Comparison of ENCODE assay signal across 32 cellular contexts in genomic region chr12:59587710-59588109, GRCh38.
"Had no signal": no experiment of that assay in that cellular context is flagged by ENCODE, and none has a peak within 500 bp of the region (broad histone marks: within the 10 kb centered on the region; RNA-seq: fewer than 3 reads in every experiment).

No MANE protein-coding gene starts in this region.

- H3K9me3 ChIP-seq: ascending aorta, breast epithelium had no signal

- ATAC-seq: activated CD4-positive, CD25-positive, alpha-beta regulatory T cell treated with anti-CD3 and anti-CD28 coated beads, Interleukin-2, amount 50 U/mL, for 24 hours; activated naive CD4-positive, alpha-beta T cell treated with anti-CD3 and anti-CD28 coated beads, Interleukin-2, amount 50 U/mL, for 72 hours; esophagus mucosa had no signal

- H3K27me3 ChIP-seq: ascending aorta, breast epithelium, cardiac muscle cell, dorsolateral prefrontal cortex had no signal

- DNase-seq: activated B cell treated with CpG ODN at 0.5 μM for 24 hours; activated CD4-positive, alpha-beta memory T cell treated with anti-CD3 and anti-CD28 coated beads, Interleukin-2, amount 10 ng/mL, durations not matched to agents 7 days and 5 days; activated CD4-positive, alpha-beta T cell treated with anti-CD3 and anti-CD28 coated beads, Interleukin-2, amount 10 ng/mL, durations not matched to agents 7 days and 5 days; activated CD4-positive, alpha-beta T cell treated with anti-CD3 and anti-CD28 coated beads, Interleukin-2, amount 50 U/mL, for 4 hours; activated CD8-positive, alpha-beta memory T cell treated with anti-CD3 and anti-CD28 coated beads, Interleukin-2, amount 50 U/mL, for 48 hours; activated gamma-delta T cell; activated naive CD4-positive, alpha-beta T cell; activated naive CD4-positive, alpha-beta T cell treated with anti-CD3 and anti-CD28 coated beads, Interleukin-2, amount 10 ng/mL, durations not matched to agents 7 days and 5 days; activated naive CD8-positive, alpha-beta T cell treated with anti-CD3 and anti-CD28 coated beads, Interleukin-2, amount 10 ng/mL, durations not matched to agents 7 days and 5 days; activated T-cell treated with anti-CD3 and anti-CD28 coated beads for 4 hours; activated T-cell treated with anti-CD3 and anti-CD28 coated beads, Interleukin-2, amount 50 U/mL, for 24 hours; activated T-cell treated with anti-CD3 and anti-CD28 coated beads, Interleukin-2, amount 50 U/mL, for 72 hours; central memory CD4-positive, alpha-beta T cell; cerebellar nuclear complex; dorsolateral prefrontal cortex; effector memory CD4-positive, alpha-beta T cell; endodermal cell; foreskin fibroblast; head of caudate nucleus; hippocampal formation; T1000; WERI-Rb-1 had no signal

- H3K27ac Mint-ChIP-seq: activated B cell treated with CpG ODN at 0.5 μM for 24 hours; activated CD4-positive, alpha-beta memory T cell treated with anti-CD3 and anti-CD28 coated beads, Interleukin-2, amount 10 ng/mL, durations not matched to agents 7 days and 5 days; activated CD4-positive, alpha-beta T cell treated with anti-CD3 and anti-CD28 coated beads, Interleukin-2, amount 10 ng/mL, durations not matched to agents 7 days and 5 days; activated naive CD4-positive, alpha-beta T cell treated with anti-CD3 and anti-CD28 coated beads, Interleukin-2, amount 10 ng/mL, durations not matched to agents 7 days and 5 days; activated naive CD4-positive, alpha-beta T cell treated with anti-CD3 and anti-CD28 coated beads, Interleukin-2, amount 50 U/mL, for 72 hours; activated naive CD8-positive, alpha-beta T cell treated with anti-CD3 and anti-CD28 coated beads, Interleukin-2, amount 10 ng/mL, durations not matched to agents 7 days and 5 days; activated T-cell treated with anti-CD3 and anti-CD28 coated beads, Interleukin-2, amount 50 U/mL, for 24 hours; activated T-cell treated with anti-CD3 and anti-CD28 coated beads, Interleukin-2, amount 50 U/mL, for 72 hours; brain; dendritic cell treated with granulocyte-macrophage colony-stimulating factor and Interleukin-4, amounts not matched to agents 40 ng/mL and 50 ng/mL, for 4 days; endodermal cell; T-helper 2 cell treated with Interferon-gamma antibody and Interleukin-4, amounts not matched to agents 5 μg/mL and 100 μg/mL, for 36 hours had no signal

- H3K36me3 ChIP-seq: ascending aorta, breast epithelium, cardiac muscle cell, WERI-Rb-1 had no signal

- H3K9me3 Mint-ChIP-seq: activated B cell treated with CpG ODN at 0.5 μM for 24 hours; activated CD4-positive, alpha-beta memory T cell treated with anti-CD3 and anti-CD28 coated beads, Interleukin-2, amount 10 ng/mL, durations not matched to agents 7 days and 5 days; activated CD4-positive, alpha-beta T cell treated with anti-CD3 and anti-CD28 coated beads, Interleukin-2, amount 10 ng/mL, durations not matched to agents 7 days and 5 days; activated naive CD4-positive, alpha-beta T cell treated with anti-CD3 and anti-CD28 coated beads, Interleukin-2, amount 10 ng/mL, durations not matched to agents 7 days and 5 days; activated T-cell treated with anti-CD3 and anti-CD28 coated beads, Interleukin-2, amount 50 U/mL, for 24 hours; activated T-cell treated with anti-CD3 and anti-CD28 coated beads, Interleukin-2, amount 50 U/mL, for 72 hours; brain; dendritic cell treated with granulocyte-macrophage colony-stimulating factor and Interleukin-4, amounts not matched to agents 40 ng/mL and 50 ng/mL, for 4 days; endodermal cell; T-helper 2 cell treated with Interferon-gamma antibody and Interleukin-4, amounts not matched to agents 5 μg/mL and 100 μg/mL, for 36 hours had no signal

- H3K4me3 Mint-ChIP-seq: activated B cell treated with CpG ODN at 0.5 μM for 24 hours; activated CD4-positive, alpha-beta memory T cell treated with anti-CD3 and anti-CD28 coated beads, Interleukin-2, amount 10 ng/mL, durations not matched to agents 7 days and 5 days; activated CD4-positive, alpha-beta T cell treated with anti-CD3 and anti-CD28 coated beads, Interleukin-2, amount 10 ng/mL, durations not matched to agents 7 days and 5 days; activated naive CD4-positive, alpha-beta T cell treated with anti-CD3 and anti-CD28 coated beads, Interleukin-2, amount 10 ng/mL, durations not matched to agents 7 days and 5 days; activated naive CD8-positive, alpha-beta T cell treated with anti-CD3 and anti-CD28 coated beads, Interleukin-2, amount 10 ng/mL, durations not matched to agents 7 days and 5 days; activated T-cell treated with anti-CD3 and anti-CD28 coated beads, Interleukin-2, amount 50 U/mL, for 24 hours; activated T-cell treated with anti-CD3 and anti-CD28 coated beads, Interleukin-2, amount 50 U/mL, for 72 hours; brain; dendritic cell treated with granulocyte-macrophage colony-stimulating factor and Interleukin-4, amounts not matched to agents 40 ng/mL and 50 ng/mL, for 4 days; endodermal cell; T-helper 2 cell treated with Interferon-gamma antibody and Interleukin-4, amounts not matched to agents 5 μg/mL and 100 μg/mL, for 36 hours had no signal

- H3K27ac ChIP-seq: ascending aorta, breast epithelium, cardiac muscle cell, coronary artery, dorsolateral prefrontal cortex, WERI-Rb-1 had no signal

- H3K36me3 Mint-ChIP-seq: activated naive CD4-positive, alpha-beta T cell treated with anti-CD3 and anti-CD28 coated beads, Interleukin-2, amount 10 ng/mL, durations not matched to agents 7 days and 5 days; activated naive CD4-positive, alpha-beta T cell treated with anti-CD3 and anti-CD28 coated beads, Interleukin-2, amount 50 U/mL, for 72 hours; activated naive CD8-positive, alpha-beta T cell treated with anti-CD3 and anti-CD28 coated beads, Interleukin-2, amount 10 ng/mL, durations not matched to agents 7 days and 5 days; brain had no signal

- H3K27me3 Mint-ChIP-seq: activated B cell treated with CpG ODN at 0.5 μM for 24 hours; activated CD4-positive, alpha-beta memory T cell treated with anti-CD3 and anti-CD28 coated beads, Interleukin-2, amount 10 ng/mL, durations not matched to agents 7 days and 5 days; activated CD4-positive, alpha-beta T cell treated with anti-CD3 and anti-CD28 coated beads, Interleukin-2, amount 10 ng/mL, durations not matched to agents 7 days and 5 days; activated T-cell treated with anti-CD3 and anti-CD28 coated beads, Interleukin-2, amount 50 U/mL, for 24 hours; dendritic cell treated with granulocyte-macrophage colony-stimulating factor and Interleukin-4, amounts not matched to agents 40 ng/mL and 50 ng/mL, for 4 days had no signal

- H3K4me1 Mint-ChIP-seq: activated B cell treated with CpG ODN at 0.5 μM for 24 hours, brain, endodermal cell had no signal

- H3K4me3 ChIP-seq: ascending aorta, breast epithelium, cardiac muscle cell, coronary artery, dorsolateral prefrontal cortex had no signal

- H3K4me1 ChIP-seq: ascending aorta, breast epithelium had no signal
